ENCODE assay signal across 13 cellular contexts in the genomic region with DNA sequence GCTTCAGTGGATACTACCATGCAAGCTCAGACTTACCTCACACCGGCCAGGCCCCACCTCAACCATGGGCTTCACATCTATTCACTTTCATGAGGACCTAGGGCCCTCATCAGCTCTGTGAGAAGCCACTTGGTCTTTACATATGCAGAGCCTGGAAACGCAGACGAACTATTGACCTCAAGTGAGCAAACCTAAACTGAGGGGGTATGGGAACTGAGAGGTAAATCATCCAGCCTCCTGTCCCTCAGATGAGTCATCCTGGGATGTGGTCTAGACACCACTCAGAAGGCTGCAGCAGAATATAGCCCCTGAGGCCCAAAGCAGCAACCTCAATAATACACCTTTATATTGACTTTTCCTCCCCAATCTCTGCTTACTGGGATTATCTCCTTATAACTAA.
DNase-seq lines count a peak whose midpoint lies in the region; ATAC-seq and TF ChIP-seq lines count a peak whose summit lies in the region.
"Had no signal": no experiment of that assay in that cellular context is flagged by ENCODE, and none has a peak within 500 bp of the region (broad histone marks: within the 10 kb centered on the region; RNA-seq: fewer than 3 reads in every experiment).

No MANE protein-coding gene starts in this region.

- DNase-seq in RPMI7951 (ENCODE audit: low read depth) (peak; percentile 4), mesenchymal stem cell (peak; percentile 81), NCI-H446 treated with DMSO at 0.1 percent for 48 hours (lab: John Stamatoyannopoulos, UW) (no peak), DMS 273 treated with DMSO at 0.1 percent for 48 hours (lab: John Stamatoyannopoulos, UW) (no peak), smooth muscle cell (lab: John Stamatoyannopoulos, UW; ENCODE audit: unreplicated experiment) (no peak)
- no peak for DNase-seq in central memory CD4-positive, alpha-beta T cell
- DNase-seq: DND-41, NCI-H1436 treated with DMSO at 0.1 percent for 48 hours, NCI-H524 had no signal

- H3K4ac ChIP-seq in mesenchymal stem cell (ENCODE audit: low read depth in 1 of 2, low read length in 2 of 2) = no peak overlapping the region

- H3K9me3 ChIP-seq in mesenchymal stem cell (ENCODE audit: control insufficient read depth, low read length) (peaks cover 17% of the 10 kb centered on the region), smooth muscle cell (replicated peaks; ENCODE audit: low read depth) (no peaks in the 10 kb centered on the region)
- H3K9me3 ChIP-seq: colonic mucosa had no signal

- no peak overlapping the region for H3K4me3 ChIP-seq in mesenchymal stem cell (ENCODE audit: insufficient read depth in 1 of 2, low read depth in 1 of 2, low read length in 2 of 2)
- no peak overlapping the region for H3K4me3 ChIP-seq in smooth muscle cell
- H3K4me3 ChIP-seq: colonic mucosa, lung had no signal

- H3K18ac ChIP-seq in mesenchymal stem cell (ENCODE audit: low read depth in 1 of 2, low read length in 2 of 2) = no peak overlapping the region

- H2BK12ac ChIP-seq in mesenchymal stem cell (ENCODE audit: low read length in 2 of 2) = no peak overlapping the region

- H3K14ac ChIP-seq in mesenchymal stem cell (ENCODE audit: low read length in 2 of 2) = no peak overlapping the region

- no peaks in the 10 kb centered on the region for H3K4me1 ChIP-seq in mesenchymal stem cell (ENCODE audit: control insufficient read depth, insufficient read depth, low read depth, low read length)
- H3K4me1 ChIP-seq in smooth muscle cell (ENCODE audit: low read depth) = no peaks in the 10 kb centered on the region
- H3K4me1 ChIP-seq: colonic mucosa had no signal

- no peaks in the 10 kb centered on the region for H3K79me1 ChIP-seq in mesenchymal stem cell (replicated peaks; ENCODE audit: low read length, poor library complexity, severe bottlenecking)

- H3F3A ChIP-seq in smooth muscle cell (ENCODE audit: low read depth) = no peaks in the 10 kb centered on the region

- ATAC-seq in GM18511 (IDR thresholded peaks at IDR 0.05; ENCODE audit: unreplicated experiment) (peak; percentile 62), HG02870 (IDR thresholded peaks at IDR 0.05; ENCODE audit: unreplicated experiment) (peak; percentile 94)

- H2BK5ac ChIP-seq in mesenchymal stem cell (ENCODE audit: low read depth, low read length, poor library complexity, severe bottlenecking) = no peak overlapping the region

- H3K9ac ChIP-seq in mesenchymal stem cell (ENCODE audit: low read length) = no peak overlapping the region
- H3K9ac ChIP-seq in smooth muscle cell (ENCODE audit: low read depth) = no peak overlapping the region

- H3K23ac ChIP-seq in mesenchymal stem cell (ENCODE audit: low read length in 2 of 2) = no peak overlapping the region

- H3K36me3 ChIP-seq in mesenchymal stem cell (ENCODE audit: control insufficient read depth in 1 of 2, insufficient read depth in 2 of 2, low read depth in 1 of 2, low read length in 2 of 2) (no peaks in the 10 kb centered on the region), smooth muscle cell (ENCODE audit: low read depth) (no peaks in the 10 kb centered on the region)
- H3K36me3 ChIP-seq: colonic mucosa had no signal

- H3K27ac ChIP-seq in mesenchymal stem cell (ENCODE audit: low read length, poor library complexity, severe bottlenecking) = no peak overlapping the region
- H3K27ac ChIP-seq in smooth muscle cell (ENCODE audit: low read depth) = no peak overlapping the region
- H3K27ac ChIP-seq: colonic mucosa had no signal

- H3K27me3 ChIP-seq in mesenchymal stem cell (ENCODE audit: control insufficient read depth in 1 of 2, insufficient read depth in 1 of 2, low read length in 2 of 2) = peaks cover 0 to 73% of the 10 kb centered on the region in 2 experiments
- no peaks in the 10 kb centered on the region for H3K27me3 ChIP-seq in smooth muscle cell (ENCODE audit: low read depth)
- H3K27me3 ChIP-seq: colonic mucosa had no signal

- no peak overlapping the region for H2AK5ac ChIP-seq in mesenchymal stem cell (ENCODE audit: low read length, severe bottlenecking)

- no peaks in the 10 kb centered on the region for H3K79me2 ChIP-seq in smooth muscle cell (ENCODE audit: low read depth)

- H3K4me2 ChIP-seq in mesenchymal stem cell (ENCODE audit: low read length, poor library complexity, severe bottlenecking) (no peak overlapping the region), smooth muscle cell (no peak overlapping the region)

- H2BK120ac ChIP-seq in mesenchymal stem cell (ENCODE audit: low read depth, low read length) = no peak overlapping the region

- 39% methylated on average over 3 of the region's 3 CpGs for WGBS in mesenchymal stem cell
- 62% methylated on average over 3 of the region's 3 CpGs for WGBS in smooth muscle cell (ENCODE audit: low lambda C conversion rate)

- no peak overlapping the region for H4K91ac ChIP-seq in mesenchymal stem cell (ENCODE audit: low read length)

- no peak for TF ChIP-seq CTCF in smooth muscle cell (IDR thresholded peaks at IDR 0.05; ENCODE audit: borderline replicate concordance, insufficient read depth, poor library complexity, severe bottlenecking)

- no peaks in the 10 kb centered on the region for H4K20me1 ChIP-seq in smooth muscle cell (ENCODE audit: low read depth)

- H4K8ac ChIP-seq in mesenchymal stem cell (ENCODE audit: low read length) = no peak overlapping the region

- H2BK15ac ChIP-seq in mesenchymal stem cell (ENCODE audit: low read depth, poor library complexity, severe bottlenecking) = no peak overlapping the region

- no peak overlapping the region for H2AFZ ChIP-seq in mesenchymal stem cell (ENCODE audit: low read depth, low read length)
- H2AFZ ChIP-seq in smooth muscle cell (ENCODE audit: low read depth) = no peak overlapping the region

Comparison
In these comparisons a context has a peak if more than half of its experiments do, and no peak if none do; other contexts are left out.
1. DNase-seq: peak in RPMI7951 (single experiment) and mesenchymal stem cell (single experiment); none in NCI-H446 treated with DMSO at 0.1 percent for 48 hours (single experiment), central memory CD4-positive, alpha-beta T cell (single experiment), DMS 273 treated with DMSO at 0.1 percent for 48 hours (single experiment) and smooth muscle cell (single experiment).